Comparison of ENCODE assay signal across 19 cellular contexts in genomic region chr4:80049813-80050534, GRCh38. TPM values are rescaled to one million over a fixed set of nuclear protein-coding genes. Genes with fewer than 3 reads are reported as not detected.
DNase-seq lines count a peak whose midpoint lies in the region; ATAC-seq, FAIRE-seq and TF ChIP-seq lines count a peak whose summit lies in the region.
"Had no signal": no experiment of that assay in that cellular context is flagged by ENCODE, and none has a peak within 500 bp of the region (broad histone marks: within the 10 kb centered on the region; RNA-seq: fewer than 3 reads in every experiment).

No MANE protein-coding gene starts in this region.

- no peaks in the 10 kb centered on the region for H3K27me3 ChIP-seq in bronchial epithelial cell (ENCODE audit: control insufficient read depth, insufficient read depth, low read length)
- no peaks in the 10 kb centered on the region for H3K27me3 ChIP-seq in stomach
- no peaks in the 10 kb centered on the region for H3K27me3 ChIP-seq in SK-N-SH (ENCODE audit: insufficient read depth)
- H3K27me3 ChIP-seq: cardiac muscle cell had no signal

- H3K9me3 ChIP-seq in mucosa of descending colon, result no peaks in the 10 kb centered on the region
- no peaks in the 10 kb centered on the region for H3K9me3 ChIP-seq in stomach
- no peaks in the 10 kb centered on the region for H3K9me3 ChIP-seq in SK-N-SH
- H3K9me3 ChIP-seq: Caco-2, prostate gland had no signal

- H3K27ac Mint-ChIP-seq in HFFc6 (peak overlapping the region; percentile 5), nephron progenitor cell (no peak overlapping the region)
- no peak overlapping the region for H3K27ac Mint-ChIP-seq in T-helper 2 cell treated with Interferon-gamma antibody and Interleukin-4, amounts not matched to agents 5 μg/mL and 100 μg/mL, for 36 hours
- H3K27ac Mint-ChIP-seq: activated CD4-positive, alpha-beta T cell treated with anti-CD3 and anti-CD28 coated beads, Interleukin-2, amount 10 ng/mL, durations not matched to agents 7 days and 5 days; B cell had no signal

- H3K36me3 ChIP-seq in bronchial epithelial cell (ENCODE audit: control insufficient read depth, insufficient read depth, low read length), result peaks cover under 1% of the 10 kb centered on the region
- H3K36me3 ChIP-seq in mucosa of descending colon (ENCODE audit: low read depth), result no peaks in the 10 kb centered on the region
- peaks cover under 1 to 32% (median 24%) of the 10 kb centered on the region in 4 donors for H3K36me3 ChIP-seq in stomach
- peaks cover 80 to 84% of the 10 kb centered on the region in 2 experiments for H3K36me3 ChIP-seq in SK-N-SH (replicated peaks in 1 of 2; ENCODE audit: control insufficient read depth in 1 of 2, insufficient read depth in 2 of 2, low read length in 1 of 2)

- no peak for DNase-seq in HFFc6
- DNase-seq in bronchial epithelial cell (ENCODE audit: low read depth), result no peak
- DNase-seq in mucosa of descending colon, result no peak
- DNase-seq in stomach, result no peak
- no peak for DNase-seq in SK-N-SH
- no peak for DNase-seq in nephron progenitor cell
- no peak for DNase-seq in T-helper 2 cell treated with Interferon-gamma antibody and Interleukin-4, amounts not matched to agents 5 μg/mL and 100 μg/mL, for 36 hours (ENCODE audit: low spot score)
- DNase-seq: activated CD4-positive, alpha-beta T cell treated with anti-CD3 and anti-CD28 coated beads, Interleukin-2, amount 10 ng/mL, durations not matched to agents 7 days and 5 days; activated CD8-positive, alpha-beta memory T cell treated with anti-CD3 and anti-CD28 coated beads, Interleukin-2, amount 50 U/mL, for 4 hours; activated effector memory CD4-positive, alpha-beta T cell treated with Interleukin-2 at 50 U/mL for 16 hours; Caco-2; glutamatergic neuron; naive thymus-derived CD8-positive, alpha-beta T cell; NCI-H2029 treated with DMSO at 0.1 percent for 48 hours had no signal

- H3K9ac ChIP-seq in SK-N-SH, result no peak overlapping the region
- H3K9ac ChIP-seq: KMS-11 had no signal

- no peaks in the 10 kb centered on the region for H3K27me3 Mint-ChIP-seq in HFFc6 (ENCODE audit: insufficient read depth)
- H3K27me3 Mint-ChIP-seq in nephron progenitor cell (ENCODE audit: low read depth, poor library complexity), result no peaks in the 10 kb centered on the region
- H3K27me3 Mint-ChIP-seq in T-helper 2 cell treated with Interferon-gamma antibody and Interleukin-4, amounts not matched to agents 5 μg/mL and 100 μg/mL, for 36 hours (ENCODE audit: low read depth), result peaks cover 5% of the 10 kb centered on the region
- H3K27me3 Mint-ChIP-seq: activated CD4-positive, alpha-beta T cell treated with anti-CD3 and anti-CD28 coated beads, Interleukin-2, amount 10 ng/mL, durations not matched to agents 7 days and 5 days; B cell; naive thymus-derived CD8-positive, alpha-beta T cell had no signal

- peaks cover 74% of the 10 kb centered on the region for H3K4me1 Mint-ChIP-seq in HFFc6 (ENCODE audit: low read depth)
- H3K4me1 Mint-ChIP-seq in nephron progenitor cell, result no peaks in the 10 kb centered on the region
- H3K4me1 Mint-ChIP-seq in T-helper 2 cell treated with Interferon-gamma antibody and Interleukin-4, amounts not matched to agents 5 μg/mL and 100 μg/mL, for 36 hours (ENCODE audit: low read depth), result peaks cover 12% of the 10 kb centered on the region

- H4K20me1 ChIP-seq in SK-N-SH (ENCODE audit: insufficient read depth), result no peaks in the 10 kb centered on the region

- POLR2A ChIA-PET in SK-N-SH (lab: Yijun Ruan, JAX), result no interaction called here

- no peaks in the 10 kb centered on the region for H3K9me2 ChIP-seq in SK-N-SH

- H3K79me2 ChIP-seq in SK-N-SH (ENCODE audit: insufficient read depth), result peaks cover 91% of the 10 kb centered on the region

- ATAC-seq in mucosa of descending colon, result peak; percentile 44
- ATAC-seq: esophagus mucosa; naive thymus-derived CD8-positive, alpha-beta T cell had no signal

- intact Hi-C loops in mucosa of descending colon (cut with DNase I, micrococcal nuclease) (no loop called here), stomach (cut with DNase I; ENCODE audit: low total_unique reads) (no loop called here)

- peak; percentile 66 for FAIRE-seq in bronchial epithelial cell (lab: Jason Lieb, UNC)

- TF ChIP-seq RAD21 in SK-N-SH (IDR thresholded peaks at IDR 0.05; ENCODE audit: low read length), result no peak

- no peaks in the 10 kb centered on the region for H3K9me3 Mint-ChIP-seq in HFFc6
- H3K9me3 Mint-ChIP-seq in nephron progenitor cell, result no peaks in the 10 kb centered on the region
- no peaks in the 10 kb centered on the region for H3K9me3 Mint-ChIP-seq in T-helper 2 cell treated with Interferon-gamma antibody and Interleukin-4, amounts not matched to agents 5 μg/mL and 100 μg/mL, for 36 hours
- H3K9me3 Mint-ChIP-seq: activated CD4-positive, alpha-beta T cell treated with anti-CD3 and anti-CD28 coated beads, Interleukin-2, amount 10 ng/mL, durations not matched to agents 7 days and 5 days; naive thymus-derived CD8-positive, alpha-beta T cell had no signal

- no peak for TF ChIP-seq EP300 in stomach (IDR thresholded peaks at IDR 0.05)
- no peak for TF ChIP-seq EP300 in SK-N-SH (IDR thresholded peaks at IDR 0.05; ENCODE audit: borderline replicate concordance in 1 of 2, low read depth in 1 of 2, low read length in 1 of 2)

- TF ChIP-seq CTCF in HFFc6 (IDR thresholded peaks at IDR 0.05), result no peak
- TF ChIP-seq CTCF in bronchial epithelial cell (IDR thresholded peaks at IDR 0.05; ENCODE audit: insufficient read depth, low read length, severe bottlenecking), result no peak
- no peak for TF ChIP-seq CTCF in mucosa of descending colon (IDR thresholded peaks at IDR 0.05)
- no peak for TF ChIP-seq CTCF in stomach (IDR thresholded peaks at IDR 0.05)
- no peak for TF ChIP-seq CTCF in SK-N-SH (IDR thresholded peaks at IDR 0.05)
- no peak for TF ChIP-seq CTCF in nephron progenitor cell (IDR thresholded peaks at IDR 0.05)

- H3K36me3 Mint-ChIP-seq in HFFc6 (ENCODE audit: low read depth) (peaks cover 59% of the 10 kb centered on the region), nephron progenitor cell (ENCODE audit: low read depth) (peaks cover 43% of the 10 kb centered on the region)
- H3K36me3 Mint-ChIP-seq in T-helper 2 cell treated with Interferon-gamma antibody and Interleukin-4, amounts not matched to agents 5 μg/mL and 100 μg/mL, for 36 hours (ENCODE audit: low read depth), result peaks cover 57% of the 10 kb centered on the region

- peaks cover 6% of the 10 kb centered on the region for H3F3A ChIP-seq in SK-N-SH (replicated peaks; ENCODE audit: insufficient read depth)

- WGBS in stomach, 5 donors, result 77 to 96% (median 79%) methylated on average over 7 of the region's 7 CpGs
- WGBS in SK-N-SH (ENCODE audit: low lambda C conversion rate), result 85% methylated on average over 7 of the region's 7 CpGs

- no peak overlapping the region for H3K4me3 Mint-ChIP-seq in HFFc6
- no peak overlapping the region for H3K4me3 Mint-ChIP-seq in nephron progenitor cell
- no peak overlapping the region for H3K4me3 Mint-ChIP-seq in T-helper 2 cell treated with Interferon-gamma antibody and Interleukin-4, amounts not matched to agents 5 μg/mL and 100 μg/mL, for 36 hours
- H3K4me3 Mint-ChIP-seq: activated CD4-positive, alpha-beta T cell treated with anti-CD3 and anti-CD28 coated beads, Interleukin-2, amount 10 ng/mL, durations not matched to agents 7 days and 5 days; B cell; naive thymus-derived CD8-positive, alpha-beta T cell had no signal

- no peak for TF ChIP-seq POLR2A in stomach (IDR thresholded peaks at IDR 0.05)

- no peak overlapping the region for H3K4me3 ChIP-seq in bronchial epithelial cell (ENCODE audit: low read depth, low read length)
- no peak overlapping the region for H3K4me3 ChIP-seq in mucosa of descending colon
- no peak overlapping the region for H3K4me3 ChIP-seq in stomach
- no peak overlapping the region for H3K4me3 ChIP-seq in SK-N-SH (ENCODE audit: low read depth in 2 of 2, low read length in 1 of 2)
- H3K4me3 ChIP-seq: cardiac muscle cell, prostate gland had no signal

- no peak overlapping the region for H2AFZ ChIP-seq in SK-N-SH (ENCODE audit: low read depth)

- peak overlapping the region in 3 of 5 donors; percentile 18 to 55 (median 29) for H3K27ac ChIP-seq in stomach
- peak overlapping the region in 1 of 2 experiments; percentile 15; a peak in 2 of 4 replicates for H3K27ac ChIP-seq in SK-N-SH (ENCODE audit: low read depth in 2 of 2, low read length in 1 of 2)
- H3K27ac ChIP-seq: cardiac muscle cell, KMS-11 had no signal

- CTCF ChIA-PET in SK-N-SH (lab: Yijun Ruan, JAX), result no interaction called here

- no peaks in the 10 kb centered on the region for H3K4me1 ChIP-seq in mucosa of descending colon (ENCODE audit: low read depth)
- H3K4me1 ChIP-seq in stomach, result peaks cover 0 to 36% (median 7%) of the 10 kb centered on the region in 4 donors
- peaks cover 15 to 21% of the 10 kb centered on the region in 2 experiments; a peak in 2 of 4 replicates for H3K4me1 ChIP-seq in SK-N-SH (ENCODE audit: control insufficient read depth in 1 of 2, insufficient read depth in 2 of 2, low read depth in 1 of 2, low read length in 1 of 2)
- H3K4me1 ChIP-seq: Caco-2, prostate gland had no signal

- no peak overlapping the region for H3K4me2 ChIP-seq in SK-N-SH
- H3K4me2 ChIP-seq: KMS-11 had no signal

TF ChIP-seq in SK-N-SH, 30 proteins besides CTCF, POLR2A, EP300 and RAD21:
- TF ChIP-seq RXRA (IDR thresholded peaks at IDR 0.05; ENCODE audit: borderline replicate concordance, low read depth), result no peak

RNA-seq across cellular contexts. Expression of gene ANTXR2, which starts 23.1 kb away (rescaled TPM):
- 100 to 1,000 TPM; 137 to 198 (median 144) TPM for total RNA-seq in HFFc6 (2021; fragmentation: NEBNext Ultra II Directional; extraction: Animal tissue kit (Norgen Biotek cat#: 25700))
- total RNA-seq in bronchial epithelial cell (17.2 and 35.5 TPM in 2 replicates), mucosa of descending colon (100 to 1,000 TPM in 2 of 3 donors, 10 to 100 TPM in 1; 83.2 to 276 (median 120) TPM), stomach (100 to 1,000 TPM in 2 of 5 donors, 10 to 100 TPM in 3; 30.3 to 116 (median 69.2) TPM)
- polyA plus RNA-seq in stomach (10 to 100 TPM in 2 of 3 donors, 1 to 10 TPM in 1; 8.3 to 19.0 (median 10.5) TPM), SK-N-SH (2012; rRNA removed) (48.8 and 60.7 TPM in 2 replicates)
- 87.3 and 97.5 TPM in 2 replicates for polyA plus RNA-seq in SK-N-SH (2012; cell fraction: cytosol; rRNA removed)
- polyA plus RNA-seq in SK-N-SH (2012; cell fraction: nucleus; rRNA removed), result 24.9 and 72.8 TPM in 2 replicates
